ENCODE assay signal across 8 cellular contexts in the genomic region with DNA sequence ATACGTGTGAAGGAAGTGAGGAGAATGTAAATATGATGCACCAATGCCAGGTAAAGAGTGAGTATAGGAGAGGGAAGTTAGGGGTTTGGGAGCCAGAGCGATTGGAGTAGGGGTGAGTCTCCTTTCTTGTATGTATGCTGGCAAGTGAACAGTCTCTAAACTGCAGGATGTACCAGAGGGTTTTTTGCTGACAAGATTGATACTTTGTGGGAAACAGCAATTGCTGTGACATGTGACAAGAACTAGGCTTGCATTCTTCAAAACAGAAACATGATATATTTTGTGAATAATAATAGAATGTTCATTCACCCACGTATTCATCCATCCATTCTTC. TPM values are rescaled to one million over a fixed set of nuclear protein-coding genes. Genes with fewer than 3 reads are reported as not detected.
DNase-seq lines count a peak whose midpoint lies in the region; ATAC-seq and TF ChIP-seq lines count a peak whose summit lies in the region.

No MANE protein-coding gene starts in this region.

- no peak for TF ChIP-seq POLR2A in sigmoid colon (IDR thresholded peaks at IDR 0.05)

- peak overlapping the region; percentile 59 for H3K4me3 ChIP-seq in AG04450 (ENCODE audit: low read depth, low read length)
- H3K4me3 ChIP-seq in cardiac muscle cell = peak overlapping the region; percentile 39
- peak overlapping the region; percentile 59 to 65 (median 63) for H3K4me3 ChIP-seq in sigmoid colon

- no peaks in the 10 kb centered on the region for H3K27me3 Mint-ChIP-seq in activated B cell treated with CpG ODN at 0.5 μM for 24 hours

- no peaks in the 10 kb centered on the region for H3K36me3 ChIP-seq in cardiac muscle cell
- no peaks in the 10 kb centered on the region for H3K36me3 ChIP-seq in sigmoid colon

- H3K27me3 ChIP-seq in AG04450 (ENCODE audit: control insufficient read depth, insufficient read depth, low read length) = no peaks in the 10 kb centered on the region
- H3K27me3 ChIP-seq in cardiac muscle cell = no peaks in the 10 kb centered on the region
- H3K27me3 ChIP-seq in sigmoid colon = no peaks in the 10 kb centered on the region

- H3K9me3 Mint-ChIP-seq in activated B cell treated with CpG ODN at 0.5 μM for 24 hours = no peaks in the 10 kb centered on the region

- ATAC-seq in GM18873 (IDR thresholded peaks at IDR 0.05; ENCODE audit: low FRiP score, unreplicated experiment) (peak; percentile 43), HG03139 (IDR thresholded peaks at IDR 0.05; ENCODE audit: unreplicated experiment) (peak; percentile 26), activated B cell treated with CpG ODN at 0.5 μM for 24 hours (ENCODE audit: low read depth) (peak; percentile 45)

- 1 to 4% methylated on average over 3 of the region's 3 CpGs for WGBS in sigmoid colon, 2 donors

- H3K4me3 Mint-ChIP-seq in activated B cell treated with CpG ODN at 0.5 μM for 24 hours = peak overlapping the region; percentile 97

- H3K36me3 Mint-ChIP-seq in activated B cell treated with CpG ODN at 0.5 μM for 24 hours (ENCODE audit: low read depth) = peaks cover 5% of the 10 kb centered on the region

- H3K4me1 ChIP-seq in cardiac muscle cell (ENCODE audit: low read depth) (peaks cover 10% of the 10 kb centered on the region), sigmoid colon (peaks cover 0 to 9% (median 0%) of the 10 kb centered on the region in 4 donors)

- CTCF ChIA-PET in AG04450 (lab: Charles Lee) = no interaction called here
- CTCF ChIA-PET in activated B cell treated with CpG ODN at 0.5 μM for 24 hours (lab: Charles Lee) = no interaction called here

- POLR2A ChIA-PET in AG04450 (lab: Yijun Ruan, JAX) = no interaction called here
- POLR2A ChIA-PET in activated B cell treated with CpG ODN at 0.5 μM for 24 hours (lab: Charles Lee) = no interaction called here

- H3K4me1 Mint-ChIP-seq in activated B cell treated with CpG ODN at 0.5 μM for 24 hours = peaks cover 27% of the 10 kb centered on the region

- H3K27ac Mint-ChIP-seq in activated B cell treated with CpG ODN at 0.5 μM for 24 hours = peak overlapping the region; percentile 99

- TF ChIP-seq EP300 in sigmoid colon (IDR thresholded peaks at IDR 0.05) = no peak

- H3K9me3 ChIP-seq in AG04450 (ENCODE audit: control insufficient read depth, insufficient read depth, low read length) (no peaks in the 10 kb centered on the region), cardiac muscle cell (ENCODE audit: low read depth) (no peaks in the 10 kb centered on the region), sigmoid colon (no peaks in the 10 kb centered on the region)

- no peak for DNase-seq in AG04450 (ENCODE audit: low read depth, low spot score)
- no peak for DNase-seq in activated B cell treated with CpG ODN at 0.5 μM for 24 hours
- no peak for DNase-seq in cardiac muscle cell (ENCODE audit: low read depth in 1 of 2, low spot score in 1 of 2)
- DNase-seq in sigmoid colon = no peak
- DNase-seq in T1000 (lab: John Stamatoyannopoulos, UW) = no peak
- DNase-seq in NCI-H2196 treated with DMSO at 0.1 percent for 48 hours (lab: John Stamatoyannopoulos, UW; ENCODE audit: unreplicated experiment) = no peak

- TF ChIP-seq CTCF in AG04450 (IDR thresholded peaks at IDR 0.05; ENCODE audit: low read depth, low read length) (no peak), activated B cell treated with CpG ODN at 0.5 μM for 24 hours (IDR thresholded peaks at IDR 0.05) (no peak), cardiac muscle cell (IDR thresholded peaks at IDR 0.05; ENCODE audit: low read depth, low read length) (no peak), sigmoid colon (IDR thresholded peaks at IDR 0.05) (no peak)

- intact Hi-C loops in activated B cell treated with CpG ODN at 0.5 μM for 24 hours (cut with micrococcal nuclease) (loop anchor here (1.0 to 2.0 kb wide), 2 partner anchors 381 to 729 kb away; no protein-coding TSS in a partner anchor), sigmoid colon (cut with DNase I) (loop anchor here (10.0 kb wide), 1 partner anchor 971 kb away; no protein-coding TSS in a partner anchor)

- H3K27ac ChIP-seq in AG04450 (ENCODE audit: low read depth, low read length) (no peak overlapping the region), cardiac muscle cell (peak overlapping the region; percentile 64), sigmoid colon (peak overlapping the region; percentile 83 to 86 (median 84))

RNA-seq across cellular contexts. Expression of a gene that starts 0.7 kb away (rescaled TPM):
- polyA plus RNA-seq in AG04450 (2011; rRNA removed) (7.3 and 10.6 TPM in 2 replicates), cardiac muscle cell (2.7 and 3.0 TPM in 2 replicates), sigmoid colon (1 to 10 TPM; 2.5 to 3.0 (median 2.9) TPM)
- 9.7 and 11.3 TPM in 2 replicates for polyA minus RNA-seq in AG04450 (2011; rRNA and poly(A)+ RNA removed)
- total RNA-seq in activated B cell treated with CpG ODN at 0.5 μM for 24 hours (12.9 and 14.0 TPM in 2 replicates), cardiac muscle cell (5.2 and 9.4 TPM in 2 replicates), sigmoid colon (10 to 100 TPM; 18.3 to 20.7 (median 19.8) TPM)
